In the genomic region with DNA sequence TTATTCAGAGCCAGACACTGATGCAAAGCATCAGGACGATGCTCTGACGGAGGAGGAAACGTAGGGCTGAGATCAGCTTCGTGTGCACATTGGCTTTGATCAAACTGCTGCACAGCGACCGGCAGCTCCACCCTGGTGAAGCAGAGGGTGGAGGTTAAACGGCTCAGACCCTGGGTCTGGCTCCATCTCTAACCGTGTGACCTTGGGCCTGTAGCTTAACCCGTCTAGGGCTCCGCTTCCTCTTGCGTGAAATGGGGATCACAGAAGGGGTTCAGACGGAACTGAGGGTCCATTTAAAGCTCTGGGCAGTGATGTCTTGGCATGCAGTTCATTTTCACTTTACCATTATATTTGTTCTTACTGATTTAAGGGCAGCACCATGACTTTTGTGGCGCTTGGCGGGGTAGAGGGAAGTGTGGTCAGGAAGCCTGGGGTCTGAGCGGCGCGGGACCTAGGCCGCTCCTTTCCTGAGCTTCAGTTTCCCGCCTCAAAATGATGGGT, we compare ENCODE assay signal across 8 cellular contexts. TPM values are rescaled to one million over a fixed set of nuclear protein-coding genes. Genes with fewer than 3 reads are reported as not detected.
DNase-seq lines count a peak whose midpoint lies in the region; ATAC-seq and TF ChIP-seq lines count a peak whose summit lies in the region.

No MANE protein-coding gene starts in this region.

- H3K36me3 ChIP-seq in vagina = no peaks in the 10 kb centered on the region

- CTCF ChIA-PET in Calu3 (lab: Charles Lee) = interaction anchor here (0.6 to 1.7 kb wide), 6 partner anchors 78 to 368 kb away, joined by 3 to 10 read pairs (median 4); partner anchors contain the start of genes MROH8 and RPN2

- intact Hi-C loops in Calu3 (cut with micrococcal nuclease; ENCODE audit: unreplicated experiment) (loop anchor here (5.0 kb wide), 1 partner anchor 82 kb away; the partner anchor contains the start of genes MROH8 and RPN2), natural killer cell (cut with micrococcal nuclease) (loop anchor here (5.0 kb wide), 1 partner anchor 88 kb away; no protein-coding TSS in a partner anchor), vagina (cut with DNase I) (no loop called here)

- no peak for TF ChIP-seq POLR2A in vagina (IDR thresholded peaks at IDR 0.05)

- H3K36me3 Mint-ChIP-seq in Calu3 (ENCODE audit: insufficient read depth, unreplicated experiment) (peaks cover 24% of the 10 kb centered on the region), natural killer cell (no peaks in the 10 kb centered on the region)

- peaks cover 12% of the 10 kb centered on the region for H3K4me1 ChIP-seq in vagina

- H3K9me3 Mint-ChIP-seq in Calu3 (ENCODE audit: low read depth, unreplicated experiment) (no peaks in the 10 kb centered on the region), natural killer cell (no peaks in the 10 kb centered on the region)

- DNase-seq in Calu3 (peak; percentile 27), Kasumi-1 (lab: John Stamatoyannopoulos, UW) (peak; percentile 58 to 61), epithelial cell of proximal tubule (ENCODE audit: low read depth) (no peak), natural killer cell (no peak), vagina (ENCODE audit: extremely low spot score in 2 of 2) (no peak), midbrain (lab: John Stamatoyannopoulos, UW) (no peak)
- DNase-seq in activated CD4-positive, alpha-beta T cell treated with anti-CD3 and anti-CD28 coated beads for 48 hours = peak; percentile 58

- peak overlapping the region; percentile 82 for H3K4me3 Mint-ChIP-seq in Calu3 (ENCODE audit: low read depth, unreplicated experiment)
- H3K4me3 Mint-ChIP-seq in natural killer cell = peak overlapping the region; percentile 99

- no TSS peak for BruUV-seq in Calu3 (replicated peaks; lab: Mats Ljungman, UMichigan)

- TF ChIP-seq CTCF in Calu3 (IDR thresholded peaks at IDR 0.05; ENCODE audit: unreplicated experiment) = no peak
- TF ChIP-seq CTCF in epithelial cell of proximal tubule (conservative IDR thresholded peaks at IDR 0.05; ENCODE audit: low read depth, low read length) = no peak
- TF ChIP-seq CTCF in natural killer cell (IDR thresholded peaks at IDR 0.05) = no peak
- TF ChIP-seq CTCF in vagina (IDR thresholded peaks at IDR 0.05) = no peak

- peak overlapping the region; percentile 69 for H3K4me3 ChIP-seq in epithelial cell of proximal tubule (ENCODE audit: low read depth, low read length)
- H3K4me3 ChIP-seq in vagina = peak overlapping the region; percentile 59 to 74

- H3K9me3 ChIP-seq in vagina = no peaks in the 10 kb centered on the region

- H3K27me3 Mint-ChIP-seq in Calu3 (ENCODE audit: unreplicated experiment) (peaks cover 8% of the 10 kb centered on the region), natural killer cell (ENCODE audit: low read depth in 2 of 2) (no peaks in the 10 kb centered on the region)

- no peaks in the 10 kb centered on the region for H3K27me3 ChIP-seq in vagina

- ATAC-seq in GM21381 (IDR thresholded peaks at IDR 0.05; ENCODE audit: unreplicated experiment) = peak; percentile 20
- ATAC-seq in natural killer cell = peak; percentile 17 to 33 (median 17)

- H3K27ac ChIP-seq in vagina = peak overlapping the region; percentile 70

- H3K27ac Mint-ChIP-seq in Calu3 (ENCODE audit: unreplicated experiment) (peak overlapping the region; percentile 88), natural killer cell (peak overlapping the region; percentile 96 to 98)

- H3K4me1 Mint-ChIP-seq in Calu3 (ENCODE audit: low read depth, unreplicated experiment) = peaks cover 24% of the 10 kb centered on the region
- peaks cover 15 to 23% of the 10 kb centered on the region in 2 donors for H3K4me1 Mint-ChIP-seq in natural killer cell

RNA-seq across cellular contexts. Expression of gene RBL1, which starts 0.6 kb away (rescaled TPM):
- total RNA-seq in Calu3 (2022) (20.3 and 21.5 TPM in 2 replicates), epithelial cell of proximal tubule (9.7 and 12.0 TPM in 2 replicates), natural killer cell (10 to 100 TPM; 21.0 to 28.4 (median 22.2) TPM), vagina (15.0 TPM)

Comparison
In these comparisons a context has a peak if more than half of its experiments do, and no peak if none do; other contexts are left out.
1. DNase-seq: peak in Calu3 (single experiment), Kasumi-1 (2 of 2) and activated CD4-positive, alpha-beta T cell treated with anti-CD3 and anti-CD28 coated beads for 48 hours (single experiment); none in epithelial cell of proximal tubule (single experiment), natural killer cell (single experiment), vagina (0 of 2) and midbrain (single experiment).